ENCODE assay signal across 10 cellular contexts in genomic region chr1:111503585-111504060, GRCh38.
A peak's percentile ranks its signal among the peaks of the same experiment; 100 is the strongest.
DNase-seq lines count a peak whose midpoint lies in the region; ATAC-seq, FAIRE-seq and TF ChIP-seq lines count a peak whose summit lies in the region.
"Had no signal": no experiment of that assay in that cellular context is flagged by ENCODE, and none has a peak within 500 bp of the region (broad histone marks: within the 10 kb centered on the region; RNA-seq: fewer than 3 reads in every experiment).

TSS of gene ADORA3 (minus strand) at chr1:111503633. CDS start at chr1:111503354, 279 bp downstream.
TSS of gene TMIGD3 (minus strand) at chr1:111503633. CDS start at chr1:111503354, 279 bp downstream.

- TF ChIP-seq CTCF in nephron progenitor cell (IDR thresholded peaks at IDR 0.05): no peak

- no peaks in the 10 kb centered on the region for H3K36me3 Mint-ChIP-seq in T-helper 2 cell treated with Interferon-gamma antibody and Interleukin-4, amounts not matched to agents 5 μg/mL and 100 μg/mL, for 36 hours (ENCODE audit: low read depth)
- no peaks in the 10 kb centered on the region for H3K36me3 Mint-ChIP-seq in nephron progenitor cell (ENCODE audit: low read depth)

- ATAC-seq in GM21423 (IDR thresholded peaks at IDR 0.05; ENCODE audit: unreplicated experiment) (no peak), GM18502 (IDR thresholded peaks at IDR 0.05; ENCODE audit: poor library complexity, unreplicated experiment) (no peak)

- H3K4me3 Mint-ChIP-seq in T-helper 2 cell treated with Interferon-gamma antibody and Interleukin-4, amounts not matched to agents 5 μg/mL and 100 μg/mL, for 36 hours: peak within 1 kb of the TSS; percentile 74
- H3K4me3 Mint-ChIP-seq in nephron progenitor cell: no peak within 1 kb of the TSS

- peak; percentile 67 for FAIRE-seq in GM19239 (lab: Jason Lieb, UNC)

- no peaks in the 10 kb centered on the region for H3K27me3 Mint-ChIP-seq in T-helper 2 cell treated with Interferon-gamma antibody and Interleukin-4, amounts not matched to agents 5 μg/mL and 100 μg/mL, for 36 hours (ENCODE audit: low read depth)
- peaks cover 18% of the 10 kb centered on the region for H3K27me3 Mint-ChIP-seq in nephron progenitor cell (ENCODE audit: low read depth, poor library complexity)

- H3K27ac Mint-ChIP-seq in T-helper 2 cell treated with Interferon-gamma antibody and Interleukin-4, amounts not matched to agents 5 μg/mL and 100 μg/mL, for 36 hours: peak within 1 kb of the TSS; percentile 79
- H3K27ac Mint-ChIP-seq in nephron progenitor cell: no peak within 1 kb of the TSS

- peaks cover 65% of the 10 kb centered on the region for H3K4me1 Mint-ChIP-seq in T-helper 2 cell treated with Interferon-gamma antibody and Interleukin-4, amounts not matched to agents 5 μg/mL and 100 μg/mL, for 36 hours (ENCODE audit: low read depth)
- peaks cover 13% of the 10 kb centered on the region for H3K4me1 Mint-ChIP-seq in nephron progenitor cell

- H3K9me3 Mint-ChIP-seq in T-helper 2 cell treated with Interferon-gamma antibody and Interleukin-4, amounts not matched to agents 5 μg/mL and 100 μg/mL, for 36 hours: no peaks in the 10 kb centered on the region
- H3K9me3 Mint-ChIP-seq in nephron progenitor cell: no peaks in the 10 kb centered on the region

- DNase-seq in AML-193 (lab: John Stamatoyannopoulos, UW) (peak; percentile 78 to 81), GM19239 (ENCODE audit: insufficient read length, low spot score) (no peak), medulla oblongata (ENCODE audit: extremely low spot score) (peak; percentile 83), nephron progenitor cell (no peak), kidney tubule cell (ENCODE audit: low spot score) (no peak)
- DNase-seq in T-helper 2 cell treated with Interferon-gamma antibody and Interleukin-4, amounts not matched to agents 5 μg/mL and 100 μg/mL, for 36 hours (ENCODE audit: low spot score): no peak
- DNase-seq: Caco-2, PC-9 had no signal

Comparison
In these comparisons a context has a peak if more than half of its experiments do, and no peak if none do; other contexts are left out.
1. DNase-seq: peak in AML-193 (2 of 2) and medulla oblongata (single experiment); none in GM19239 (single experiment), T-helper 2 cell treated with Interferon-gamma antibody and Interleukin-4, amounts not matched to agents 5 μg/mL and 100 μg/mL, for 36 hours (single experiment), nephron progenitor cell (single experiment) and kidney tubule cell (single experiment).